In genomic region chr2:16062471-16063250, GRCh38 we compare ENCODE assay signal across 32 cellular contexts.
"Had no signal": no experiment of that assay in that cellular context is flagged by ENCODE, and none has a peak within 500 bp of the region (broad histone marks: within the 10 kb centered on the region; RNA-seq: fewer than 3 reads in every experiment).

No MANE protein-coding gene starts in this region.

- H3K4me1 ChIP-seq: parathyroid adenoma, psoas muscle, right lobe of liver, spleen, suprapubic skin, testis, tibial artery, transverse colon, upper lobe of right lung, uterus had no signal

- H3K9me3 Mint-ChIP-seq: natural killer cell treated with Interleukin-12 subunit alpha and Interleukin-12 subunit beta and Interleukin-15 and Interleukin-18, amount 100 ng/mL, for 72 hours had no signal

- H3K36me3 ChIP-seq: ovary, right lobe of liver, spleen, suprapubic skin, tibial artery, transverse colon, upper lobe of right lung, uterus had no signal

- H3K4me2 ChIP-seq: smooth muscle cell had no signal

- H3K27me3 Mint-ChIP-seq: progenitor cell of endocrine pancreas; stimulated activated memory B cell treated with anti-CD40 and anti-IgM and Interleukin-4, amounts not matched to agents 10 μg/mL and 1 μg/mL and 100 μg/mL, for 72 hours; stimulated activated naive CD8-positive, alpha-beta T cell treated with anti-CD3 and anti-CD28 coated beads, Interleukin-15, amount 100 ng/mL, for 72 hours; type B pancreatic cell had no signal

- H3K27me3 ChIP-seq: ovary, right lobe of liver, suprapubic skin, testis, transverse colon, upper lobe of right lung, uterus had no signal

- H3K27ac Mint-ChIP-seq: naive thymus-derived CD8-positive, alpha-beta T cell; natural killer cell treated with Interleukin-12 subunit alpha and Interleukin-12 subunit beta and Interleukin-15 and Interleukin-18, amount 100 ng/mL, for 72 hours; nephron progenitor cell; progenitor cell of endocrine pancreas; stimulated activated memory B cell treated with anti-CD40 and anti-IgM and Interleukin-4, amounts not matched to agents 10 μg/mL and 1 μg/mL and 100 μg/mL, for 72 hours; stimulated activated naive CD8-positive, alpha-beta T cell treated with anti-CD3 and anti-CD28 coated beads, Interleukin-15, amount 100 ng/mL, for 72 hours; type B pancreatic cell had no signal

- H3K36me3 Mint-ChIP-seq: stimulated activated memory B cell treated with anti-CD40 and anti-IgM and Interleukin-4, amounts not matched to agents 10 μg/mL and 1 μg/mL and 100 μg/mL, for 72 hours had no signal

- H3K27ac ChIP-seq: ovary, parathyroid adenoma, psoas muscle, right lobe of liver, skin epidermis, spleen, suprapubic skin, testis, tibial artery, transverse colon, upper lobe of right lung, uterus had no signal

- H3K79me2 ChIP-seq: parathyroid adenoma had no signal

- H2AFZ ChIP-seq: parathyroid adenoma had no signal

- H3K9ac ChIP-seq: parathyroid adenoma had no signal

- H3K4me1 Mint-ChIP-seq: naive thymus-derived CD8-positive, alpha-beta T cell; stimulated activated memory B cell treated with anti-CD40 and anti-IgM and Interleukin-4, amounts not matched to agents 10 μg/mL and 1 μg/mL and 100 μg/mL, for 72 hours; stimulated activated naive CD8-positive, alpha-beta T cell treated with anti-CD3 and anti-CD28 coated beads, Interleukin-15, amount 100 ng/mL, for 72 hours had no signal

- H3K9me3 ChIP-seq: ovary, psoas muscle, right lobe of liver, testis, uterus had no signal

- DNase-seq: naive thymus-derived CD8-positive, alpha-beta T cell; nephron progenitor cell; occipital lobe; ovary; posterior cingulate gyrus; psoas muscle; right cardiac atrium; right lobe of liver; spleen; stimulated activated CD4-positive, alpha-beta T cell treated with anti-CD3 and anti-CD28 coated beads, Interleukin-12 subunit alpha, Interleukin-12 subunit beta, amount 100 ng/mL, for 4 hours; stimulated activated CD4-positive, alpha-beta T cell treated with anti-CD3 and anti-CD28 coated beads, Interleukin-1b, Interleukin-23, amount 100 ng/mL, for 48 hours; stimulated activated CD4-positive, alpha-beta T cell treated with anti-CD3 and anti-CD28 coated beads, Interleukin-4, amount 100 ng/mL, for 1 hour; stimulated activated CD4-positive, alpha-beta T cell treated with anti-CD3 and anti-CD28 coated beads, Interleukin-4, amount 100 ng/mL, for 4 hours; stimulated activated CD8-positive, alpha-beta memory T cell treated with anti-CD3 and anti-CD28 coated beads, Interleukin-4, amount 100 ng/mL, for 48 hours; stimulated activated naive CD4-positive, alpha-beta T cell; stimulated activated naive CD8-positive, alpha-beta T cell treated with anti-CD3 and anti-CD28 coated beads, Interleukin-15, amount 100 ng/mL, for 72 hours; stimulated activated naive CD8-positive, alpha-beta T cell treated with anti-CD3 and anti-CD28 coated beads, Interleukin-15, Interleukin-2, amounts not matched to agents 100 U/mL and 50 U/mL, for 24 hours; substantia nigra; testis; tibial artery; transverse colon; upper lobe of right lung; uterus had no signal

- H3K4me3 Mint-ChIP-seq: naive thymus-derived CD8-positive, alpha-beta T cell; natural killer cell treated with Interleukin-12 subunit alpha and Interleukin-12 subunit beta and Interleukin-15 and Interleukin-18, amount 100 ng/mL, for 72 hours; nephron progenitor cell; neural crest cell; stimulated activated memory B cell treated with anti-CD40 and anti-IgM and Interleukin-4, amounts not matched to agents 10 μg/mL and 1 μg/mL and 100 μg/mL, for 72 hours; stimulated activated naive CD8-positive, alpha-beta T cell treated with anti-CD3 and anti-CD28 coated beads, Interleukin-15, amount 100 ng/mL, for 72 hours; type B pancreatic cell had no signal

- H3K4me3 ChIP-seq: ovary, psoas muscle, right lobe of liver, skin epidermis, smooth muscle cell, spleen, suprapubic skin, testis, tibial artery, transverse colon, upper lobe of right lung, uterus had no signal
